1 cellular context compared by ENCODE assay signal in genomic region chr1:62826892-62827291, GRCh38.
TF ChIP-seq lines count a peak whose summit lies in the region.

No MANE protein-coding gene starts in this region.

TF ChIP-seq in GM23338, 12 proteins besides CTCF, POLR2A, EP300 and RAD21:
- TF ChIP-seq, protein P1, sequence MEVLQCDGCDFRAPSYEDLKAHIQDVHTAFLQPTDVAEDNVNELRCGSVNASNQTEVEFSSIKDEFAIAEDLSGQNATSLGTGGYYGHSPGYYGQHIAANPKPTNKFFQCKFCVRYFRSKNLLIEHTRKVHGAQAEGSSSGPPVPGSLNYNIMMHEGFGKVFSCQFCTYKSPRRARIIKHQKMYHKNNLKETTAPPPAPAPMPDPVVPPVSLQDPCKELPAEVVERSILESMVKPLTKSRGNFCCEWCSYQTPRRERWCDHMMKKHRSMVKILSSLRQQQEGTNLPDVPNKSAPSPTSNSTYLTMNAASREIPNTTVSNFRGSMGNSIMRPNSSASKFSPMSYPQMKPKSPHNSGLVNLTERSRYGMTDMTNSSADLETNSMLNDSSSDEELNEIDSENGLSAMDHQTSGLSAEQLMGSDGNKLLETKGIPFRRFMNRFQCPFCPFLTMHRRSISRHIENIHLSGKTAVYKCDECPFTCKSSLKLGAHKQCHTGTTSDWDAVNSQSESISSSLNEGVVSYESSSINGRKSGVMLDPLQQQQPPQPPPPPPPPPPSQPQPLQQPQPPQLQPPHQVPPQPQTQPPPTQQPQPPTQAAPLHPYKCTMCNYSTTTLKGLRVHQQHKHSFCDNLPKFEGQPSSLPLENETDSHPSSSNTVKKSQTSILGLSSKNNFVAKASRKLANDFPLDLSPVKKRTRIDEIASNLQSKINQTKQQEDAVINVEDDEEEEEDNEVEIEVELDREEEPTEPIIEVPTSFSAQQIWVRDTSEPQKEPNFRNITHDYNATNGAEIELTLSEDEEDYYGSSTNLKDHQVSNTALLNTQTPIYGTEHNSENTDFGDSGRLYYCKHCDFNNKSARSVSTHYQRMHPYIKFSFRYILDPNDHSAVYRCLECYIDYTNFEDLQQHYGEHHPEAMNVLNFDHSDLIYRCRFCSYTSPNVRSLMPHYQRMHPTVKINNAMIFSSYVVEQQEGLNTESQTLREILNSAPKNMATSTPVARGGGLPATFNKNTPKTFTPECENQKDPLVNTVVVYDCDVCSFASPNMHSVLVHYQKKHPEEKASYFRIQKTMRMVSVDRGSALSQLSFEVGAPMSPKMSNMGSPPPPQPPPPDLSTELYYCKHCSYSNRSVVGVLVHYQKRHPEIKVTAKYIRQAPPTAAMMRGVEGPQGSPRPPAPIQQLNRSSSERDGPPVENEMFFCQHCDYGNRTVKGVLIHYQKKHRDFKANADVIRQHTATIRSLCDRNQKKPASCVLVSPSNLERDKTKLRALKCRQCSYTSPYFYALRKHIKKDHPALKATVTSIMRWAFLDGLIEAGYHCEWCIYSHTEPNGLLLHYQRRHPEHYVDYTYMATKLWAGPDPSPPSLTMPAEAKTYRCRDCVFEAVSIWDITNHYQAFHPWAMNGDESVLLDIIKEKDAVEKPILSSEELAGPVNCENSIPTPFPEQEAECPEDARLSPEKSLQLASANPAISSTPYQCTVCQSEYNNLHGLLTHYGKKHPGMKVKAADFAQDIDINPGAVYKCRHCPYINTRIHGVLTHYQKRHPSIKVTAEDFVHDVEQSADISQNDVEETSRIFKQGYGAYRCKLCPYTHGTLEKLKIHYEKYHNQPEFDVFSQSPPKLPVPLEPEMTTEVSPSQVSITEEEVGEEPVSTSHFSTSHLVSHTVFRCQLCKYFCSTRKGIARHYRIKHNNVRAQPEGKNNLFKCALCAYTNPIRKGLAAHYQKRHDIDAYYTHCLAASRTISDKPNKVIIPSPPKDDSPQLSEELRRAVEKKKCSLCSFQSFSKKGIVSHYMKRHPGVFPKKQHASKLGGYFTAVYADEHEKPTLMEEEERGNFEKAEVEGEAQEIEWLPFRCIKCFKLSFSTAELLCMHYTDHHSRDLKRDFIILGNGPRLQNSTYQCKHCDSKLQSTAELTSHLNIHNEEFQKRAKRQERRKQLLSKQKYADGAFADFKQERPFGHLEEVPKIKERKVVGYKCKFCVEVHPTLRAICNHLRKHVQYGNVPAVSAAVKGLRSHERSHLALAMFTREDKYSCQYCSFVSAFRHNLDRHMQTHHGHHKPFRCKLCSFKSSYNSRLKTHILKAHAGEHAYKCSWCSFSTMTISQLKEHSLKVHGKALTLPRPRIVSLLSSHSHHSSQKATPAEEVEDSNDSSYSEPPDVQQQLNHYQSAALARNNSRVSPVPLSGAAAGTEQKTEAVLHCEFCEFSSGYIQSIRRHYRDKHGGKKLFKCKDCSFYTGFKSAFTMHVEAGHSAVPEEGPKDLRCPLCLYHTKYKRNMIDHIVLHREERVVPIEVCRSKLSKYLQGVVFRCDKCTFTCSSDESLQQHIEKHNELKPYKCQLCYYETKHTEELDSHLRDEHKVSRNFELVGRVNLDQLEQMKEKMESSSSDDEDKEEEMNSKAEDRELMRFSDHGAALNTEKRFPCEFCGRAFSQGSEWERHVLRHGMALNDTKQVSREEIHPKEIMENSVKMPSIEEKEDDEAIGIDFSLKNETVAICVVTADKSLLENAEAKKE (CRISPR knock-in tag; IDR thresholded peaks at IDR 0.05): no peak
- no peak for TF ChIP-seq CREB1 (CRISPR knock-in tag; IDR thresholded peaks at IDR 0.05; ENCODE audit: low read depth)
- no peak for TF ChIP-seq STAT1 (IDR thresholded peaks at IDR 0.05; ENCODE audit: unreplicated experiment)
- TF ChIP-seq NANOG (IDR thresholded peaks at IDR 0.05; ENCODE audit: borderline replicate concordance): no peak
- TF ChIP-seq POLR2AphosphoS5 (IDR thresholded peaks at IDR 0.05; ENCODE audit: low read depth): no peak
- TF ChIP-seq REST (IDR thresholded peaks at IDR 0.05; ENCODE audit: unreplicated experiment): no peak
- no peak for TF ChIP-seq ZNF331 (CRISPR knock-in tag; IDR thresholded peaks at IDR 0.05; ENCODE audit: low read depth)
- TF ChIP-seq ETS1 (IDR thresholded peaks at IDR 0.05): no peak
- TF ChIP-seq EZH2 (IDR thresholded peaks at IDR 0.05; ENCODE audit: low read depth, unreplicated experiment): no peak
- no peak for TF ChIP-seq JUNB (IDR thresholded peaks at IDR 0.05; ENCODE audit: unreplicated experiment)
- TF ChIP-seq ZNF114 (CRISPR knock-in tag; IDR thresholded peaks at IDR 0.05): no peak
- TF ChIP-seq EZH2phosphoT487 (IDR thresholded peaks at IDR 0.05; ENCODE audit: unreplicated experiment): no peak
